Comparison of ENCODE assay signal across 1 cellular context in genomic region chrX:47629419-47630210, GRCh38.
TF ChIP-seq lines count a peak whose summit lies in the region.

CFP (minus strand) TSS chrX:47629930; CDS start chrX:47629844, 86 bp downstream.

TF ChIP-seq in GM23338, 12 proteins besides CTCF, POLR2A, EP300 and RAD21 (continued from another document):
- TF ChIP-seq ZNF462 (CRISPR knock-in tag; IDR thresholded peaks at IDR 0.05), result no peak
- no peak for TF ChIP-seq STAT1 (IDR thresholded peaks at IDR 0.05; ENCODE audit: unreplicated experiment)
- TF ChIP-seq ETS1 (IDR thresholded peaks at IDR 0.05), result no peak
- no peak for TF ChIP-seq EZH2phosphoT487 (IDR thresholded peaks at IDR 0.05; ENCODE audit: unreplicated experiment)
- TF ChIP-seq NANOG (IDR thresholded peaks at IDR 0.05; ENCODE audit: borderline replicate concordance), result no peak
- no peak for TF ChIP-seq JUNB (IDR thresholded peaks at IDR 0.05; ENCODE audit: unreplicated experiment)
- no peak for TF ChIP-seq ZNF331 (CRISPR knock-in tag; IDR thresholded peaks at IDR 0.05; ENCODE audit: low read depth)
TF ChIP-seq in GM23338: peak in this region for 0.
